Comparison of ENCODE assay signal across 1 cellular context in genomic region chr19:50300814-50301606, GRCh38.
TF ChIP-seq lines count a peak whose summit lies in the region.

No MANE protein-coding gene starts in this region.

TF ChIP-seq in K562, 482 proteins besides CTCF, POLR2A, EP300 and RAD21 (continued from another document):
- no peak for TF ChIP-seq ZHX1 (conservative IDR thresholded peaks at IDR 0.05; ENCODE audit: low read length)
- TF ChIP-seq RFX1 (IDR thresholded peaks at IDR 0.05): no peak
TF ChIP-seq in K562: peak in this region for 12.
